ENCODE assay signal across 9 cellular contexts in genomic region chr22:23565942-23566715, GRCh38. TPM values are rescaled to one million over a fixed set of nuclear protein-coding genes. Genes with fewer than 3 reads are reported as not detected.
A peak's percentile ranks its signal among the peaks of the same experiment; 100 is the strongest.
DNase-seq lines count a peak whose midpoint lies in the region; ATAC-seq, FAIRE-seq and TF ChIP-seq lines count a peak whose summit lies in the region.
"Had no signal": no experiment of that assay in that cellular context is flagged by ENCODE, and none has a peak within 500 bp of the region (broad histone marks: within the 10 kb centered on the region; RNA-seq: fewer than 3 reads in every experiment).

No MANE protein-coding gene starts in this region.

- H3K9me1 ChIP-seq in endothelial cell of umbilical vein (replicated peaks; ENCODE audit: control insufficient read depth, extremely low read depth, insufficient read depth, low read length), result no peaks in the 10 kb centered on the region

- H4K20me1 ChIP-seq in endothelial cell of umbilical vein (replicated peaks; ENCODE audit: control insufficient read depth, extremely low read depth, insufficient read depth, low read length), result no peaks in the 10 kb centered on the region

- H3K9ac ChIP-seq in endothelial cell of umbilical vein (replicated peaks; ENCODE audit: extremely low read depth, insufficient read depth, low read length), result no peak overlapping the region

- H3K27me3 Mint-ChIP-seq in CD4-positive, alpha-beta T cell, result peaks cover 30% of the 10 kb centered on the region
- peaks cover 17% of the 10 kb centered on the region for H3K27me3 Mint-ChIP-seq in osteocyte (ENCODE audit: unreplicated experiment)

- H3K79me2 ChIP-seq in endothelial cell of umbilical vein (ENCODE audit: control insufficient read depth, insufficient read depth, low read length), result no peaks in the 10 kb centered on the region

- H3K27ac Mint-ChIP-seq in CD4-positive, alpha-beta T cell, result no peak overlapping the region
- no peak overlapping the region for H3K27ac Mint-ChIP-seq in osteocyte (ENCODE audit: unreplicated experiment)

- CTCF ChIA-PET in CD4-positive, alpha-beta T cell (lab: Charles Lee), result no interaction called here
- CTCF ChIA-PET in endothelial cell of umbilical vein (lab: Charles Lee), result interaction anchor here (0.7 kb wide), 1 partner anchor 74 kb away, joined by 3 read pairs; no protein-coding TSS in a partner anchor

- H3K4me3 ChIP-seq in endothelial cell of umbilical vein (replicated peaks in 1 of 3; ENCODE audit: insufficient read depth in 1 of 3, low read depth in 1 of 3, low read length in 3 of 3), result peak overlapping the region in 1 of 3 experiments; percentile 30

- POLR2A ChIA-PET in CD4-positive, alpha-beta T cell (lab: Charles Lee), result no interaction called here
- POLR2A ChIA-PET in endothelial cell of umbilical vein (lab: Charles Lee), result no interaction called here

- H3K27me3 ChIP-seq in CD4-positive, alpha-beta T cell (ENCODE audit: control insufficient read depth, insufficient read depth, low read length), result peaks cover 23% of the 10 kb centered on the region
- H3K27me3 ChIP-seq in endothelial cell of umbilical vein (ENCODE audit: control insufficient read depth in 2 of 2, insufficient read depth in 2 of 2, low read length in 2 of 2), result peaks cover 16 to 19% of the 10 kb centered on the region in 2 experiments

- dilution Hi-C loops in endothelial cell of umbilical vein (cut with MboI; ENCODE audit: extremely low pct_ligation_motif_present, low sequenced_read_pairs), result no loop called here

- no peak for TF ChIP-seq CTCF in CD4-positive, alpha-beta T cell (IDR thresholded peaks at IDR 0.05)
- no peak for TF ChIP-seq CTCF in endothelial cell of umbilical vein (IDR thresholded peaks at IDR 0.05; ENCODE audit: extremely low read depth in 1 of 2, insufficient read depth in 1 of 2, low read depth in 1 of 2, low read length in 2 of 2)
- no peak for TF ChIP-seq CTCF in osteocyte (IDR thresholded peaks at IDR 0.05)

- H3K9me3 ChIP-seq in CD4-positive, alpha-beta T cell (ENCODE audit: control insufficient read depth, low read length), result no peaks in the 10 kb centered on the region
- no peaks in the 10 kb centered on the region for H3K9me3 ChIP-seq in endothelial cell of umbilical vein (replicated peaks; ENCODE audit: control insufficient read depth, insufficient read depth, low read length)

- intact Hi-C loops in CD4-positive, alpha-beta T cell (cut with DNase I, micrococcal nuclease), result no loop called here
- intact Hi-C loops in endothelial cell of umbilical vein (cut with micrococcal nuclease), result no loop called here

- ATAC-seq in CD4-positive, alpha-beta T cell (ENCODE audit: poor library complexity), result no peak
- ATAC-seq in GM21526 (IDR thresholded peaks at IDR 0.05; ENCODE audit: low FRiP score, unreplicated experiment), result no peak
- ATAC-seq in HG02798 (IDR thresholded peaks at IDR 0.05; ENCODE audit: poor library complexity, unreplicated experiment), result no peak

- no peak for TF ChIP-seq POLR2A in endothelial cell of umbilical vein (IDR thresholded peaks at IDR 0.05; ENCODE audit: low read depth, low read length)

- no peak overlapping the region for H3K27ac ChIP-seq in CD4-positive, alpha-beta T cell (ENCODE audit: low read depth, low read length)
- no peak overlapping the region for H3K27ac ChIP-seq in endothelial cell of umbilical vein (ENCODE audit: insufficient read depth, low read depth, low read length)
- H3K27ac ChIP-seq: VCaP had no signal

- peaks cover 2% of the 10 kb centered on the region for H3K4me1 ChIP-seq in endothelial cell of umbilical vein (ENCODE audit: control insufficient read depth, extremely low read depth, insufficient read depth, low read length)

- peak; percentile 8 for FAIRE-seq in endothelial cell of umbilical vein (lab: Jason Lieb, UNC)

- peaks cover 8% of the 10 kb centered on the region for H3K4me1 Mint-ChIP-seq in CD4-positive, alpha-beta T cell (ENCODE audit: low read depth)
- H3K4me1 Mint-ChIP-seq in osteocyte (ENCODE audit: unreplicated experiment), result peaks cover 15% of the 10 kb centered on the region

- peak in 1 of 10 experiments; percentile 34 for DNase-seq in CD4-positive, alpha-beta T cell
- DNase-seq in NCI-H146 treated with DMSO at 0.1 percent for 48 hours (lab: John Stamatoyannopoulos, UW; ENCODE audit: unreplicated experiment), result peak; percentile 46
- no peak for DNase-seq in endothelial cell of umbilical vein (ENCODE audit: low read depth, low spot score)
- no peak for DNase-seq in osteocyte (ENCODE audit: extremely low spot score, unreplicated experiment)
- DNase-seq in medulla oblongata (ENCODE audit: extremely low spot score), result no peak
- DNase-seq in GOT3 (lab: John Stamatoyannopoulos, UW), result no peak

- peak overlapping the region; percentile 41 for H2AFZ ChIP-seq in endothelial cell of umbilical vein (ENCODE audit: low read depth, low read length)

- no peaks in the 10 kb centered on the region for H3K9me3 Mint-ChIP-seq in CD4-positive, alpha-beta T cell
- no peaks in the 10 kb centered on the region for H3K9me3 Mint-ChIP-seq in osteocyte (ENCODE audit: unreplicated experiment)

- H3K4me3 Mint-ChIP-seq in CD4-positive, alpha-beta T cell, result peak overlapping the region; percentile 75
- H3K4me3 Mint-ChIP-seq in osteocyte (ENCODE audit: unreplicated experiment), result peak overlapping the region; percentile 74

- no peaks in the 10 kb centered on the region for H3K36me3 Mint-ChIP-seq in CD4-positive, alpha-beta T cell (ENCODE audit: low read depth)
- H3K36me3 Mint-ChIP-seq in osteocyte (ENCODE audit: unreplicated experiment), result no peaks in the 10 kb centered on the region

- H3K4me2 ChIP-seq in endothelial cell of umbilical vein (ENCODE audit: insufficient read depth, low read length), result no peak overlapping the region

- no TSS peak for BruUV-seq in endothelial cell of umbilical vein (replicated peaks; lab: Mats Ljungman, UMichigan)

- H3K36me3 ChIP-seq in endothelial cell of umbilical vein (ENCODE audit: control insufficient read depth in 2 of 2, extremely low read depth in 1 of 2, insufficient read depth in 2 of 2, low read length in 2 of 2), result no peaks in the 10 kb centered on the region

TF ChIP-seq in endothelial cell of umbilical vein, 7 proteins besides CTCF, POLR2A, EP300 and RAD21:
- TF ChIP-seq POLR2AphosphoS5 (IDR thresholded peaks at IDR 0.05; ENCODE audit: insufficient read depth, low read depth, low read length) (no peak), EZH2 (IDR thresholded peaks at IDR 0.05; ENCODE audit: borderline replicate concordance, low read depth, low read length, severe bottlenecking) (peak; percentile 68)

RNA-seq across cellular contexts. Expression of gene IGLL1, which starts 14.0 kb away (rescaled TPM):
- not detected for total RNA-seq in CD4-positive, alpha-beta T cell
- total RNA-seq in endothelial cell of umbilical vein (not detected in 2 replicates), osteocyte (not detected in 2 replicates)
- polyA plus RNA-seq in endothelial cell of umbilical vein, result not detected in 2 replicates
- not detected in 2 replicates for polyA plus RNA-seq in endothelial cell of umbilical vein (2011; cell fraction: cytosol; rRNA removed)
- not detected in 2 replicates for polyA plus RNA-seq in endothelial cell of umbilical vein (2011; cell fraction: nucleus; rRNA removed)
- not detected in 2 replicates for polyA plus RNA-seq in endothelial cell of umbilical vein (2012)
- polyA minus RNA-seq in endothelial cell of umbilical vein, result not detected in 2 replicates
- polyA minus RNA-seq in endothelial cell of umbilical vein (2011; cell fraction: cytosol; rRNA and poly(A)+ RNA removed), result not detected
- not detected in 2 replicates for polyA minus RNA-seq in endothelial cell of umbilical vein (2011; cell fraction: nucleus; rRNA and poly(A)+ RNA removed)
